ENCODE assay signal across 20 cellular contexts in genomic region chrX:118652717-118653116, GRCh38.
DNase-seq lines count a peak whose midpoint lies in the region; ATAC-seq and TF ChIP-seq lines count a peak whose summit lies in the region.
"Had no signal": no experiment of that assay in that cellular context is flagged by ENCODE, and none has a peak within 500 bp of the region (broad histone marks: within the 10 kb centered on the region; RNA-seq: fewer than 3 reads in every experiment).

No MANE protein-coding gene starts in this region.

- H3K36me3 ChIP-seq in WERI-Rb-1, result no peaks in the 10 kb centered on the region
- H3K36me3 ChIP-seq: BE2C, suprapubic skin had no signal

- TF ChIP-seq CTCF in AG09319 (IDR thresholded peaks at IDR 0.05; ENCODE audit: low read depth, low read length), result no peak
- TF ChIP-seq CTCF in HFFc6 (IDR thresholded peaks at IDR 0.05), result no peak
- TF ChIP-seq CTCF in WERI-Rb-1 (IDR thresholded peaks at IDR 0.05; ENCODE audit: low read depth, low read length), result no peak

- H3K4me1 Mint-ChIP-seq in HFFc6 (ENCODE audit: low read depth), result peaks cover 18% of the 10 kb centered on the region
- H3K4me1 Mint-ChIP-seq in memory B cell, result no peaks in the 10 kb centered on the region

- H3K9me3 Mint-ChIP-seq in HFFc6 (no peaks in the 10 kb centered on the region), memory B cell (no peaks in the 10 kb centered on the region)
- H3K9me3 Mint-ChIP-seq: dendritic cell treated with granulocyte-macrophage colony-stimulating factor and Interleukin-4, amounts not matched to agents 40 ng/mL and 50 ng/mL, for 4 days; natural killer cell treated with Interleukin-12 subunit alpha and Interleukin-12 subunit beta and Interleukin-15 and Interleukin-18, amount 100 ng/mL, for 72 hours had no signal

- no peak for ATAC-seq in memory B cell (ENCODE audit: low read depth)
- ATAC-seq: natural killer cell treated with Interleukin-12 subunit alpha and Interleukin-12 subunit beta and Interleukin-15 and Interleukin-18, amount 100 ng/mL, for 72 hours had no signal

- DNase-seq in AG09319 (ENCODE audit: extremely low read depth, low read depth), result peak; percentile 44
- peak; percentile 8 for DNase-seq in HFFc6
- peak; percentile 1 for DNase-seq in dermis blood vessel endothelial cell
- DNase-seq in memory B cell (ENCODE audit: low spot score in 2 of 2), result no peak
- DNase-seq in HuH-7.5 (ENCODE audit: low spot score), result no peak
- no peak for DNase-seq in NCI-H1105 treated with DMSO at 0.1 percent for 48 hours (lab: John Stamatoyannopoulos, UW)
- no peak for DNase-seq in WERI-Rb-1
- DNase-seq in DMS 273 treated with DMSO at 0.1 percent for 48 hours (lab: John Stamatoyannopoulos, UW), result no peak
- DNase-seq: activated CD4-positive, alpha-beta T cell treated with anti-CD3 and anti-CD28 coated beads, Interleukin-2, amount 50 U/mL, for 48 hours; activated naive CD4-positive, alpha-beta T cell treated with anti-CD3 and anti-CD28 coated beads, Interleukin-2, amount 50 U/mL, for 16 hours; activated T-cell treated with anti-CD3 and anti-CD28 coated beads, Interleukin-2, amount 50 U/mL, for 1 hour; BE2C; islet precursor cell; NCI-H146; stimulated activated CD8-positive, alpha-beta memory T cell treated with anti-CD3 and anti-CD28 coated beads, Interleukin-4, amount 100 ng/mL, for 48 hours had no signal

- no peak overlapping the region for H3K27ac ChIP-seq in WERI-Rb-1
- H3K27ac ChIP-seq: hepatocyte, RWPE1, suprapubic skin had no signal

- H3K27ac Mint-ChIP-seq in HFFc6 (peak overlapping the region; percentile 4; the same call in 1 of the 2 replicates), memory B cell (peak overlapping the region; percentile 67)
- H3K27ac Mint-ChIP-seq: dendritic cell treated with granulocyte-macrophage colony-stimulating factor and Interleukin-4, amounts not matched to agents 40 ng/mL and 50 ng/mL, for 4 days; natural killer cell treated with Interleukin-12 subunit alpha and Interleukin-12 subunit beta and Interleukin-15 and Interleukin-18, amount 100 ng/mL, for 72 hours had no signal

- H3K27me3 Mint-ChIP-seq in HFFc6 (ENCODE audit: insufficient read depth), result no peaks in the 10 kb centered on the region
- H3K27me3 Mint-ChIP-seq in memory B cell, result no peaks in the 10 kb centered on the region
- H3K27me3 Mint-ChIP-seq: dendritic cell treated with granulocyte-macrophage colony-stimulating factor and Interleukin-4, amounts not matched to agents 40 ng/mL and 50 ng/mL, for 4 days; natural killer cell treated with Interleukin-12 subunit alpha and Interleukin-12 subunit beta and Interleukin-15 and Interleukin-18, amount 100 ng/mL, for 72 hours had no signal

- no peak overlapping the region for H3K4me3 ChIP-seq in WERI-Rb-1 (ENCODE audit: low read depth, low read length)
- H3K4me3 ChIP-seq: hepatocyte, suprapubic skin had no signal

- H3K36me3 Mint-ChIP-seq in HFFc6 (ENCODE audit: low read depth), result no peaks in the 10 kb centered on the region
- peaks cover 11% of the 10 kb centered on the region for H3K36me3 Mint-ChIP-seq in memory B cell
- H3K36me3 Mint-ChIP-seq: natural killer cell treated with Interleukin-12 subunit alpha and Interleukin-12 subunit beta and Interleukin-15 and Interleukin-18, amount 100 ng/mL, for 72 hours had no signal

- H3K9me3 ChIP-seq in WERI-Rb-1 (ENCODE audit: severe bottlenecking), result no peaks in the 10 kb centered on the region
- H3K9me3 ChIP-seq: BE2C, suprapubic skin had no signal

- no peaks in the 10 kb centered on the region for H3K27me3 ChIP-seq in WERI-Rb-1 (ENCODE audit: insufficient read depth, low read depth, severe bottlenecking)
- H3K27me3 ChIP-seq: BE2C, hepatocyte, suprapubic skin had no signal

- H3K4me3 Mint-ChIP-seq in HFFc6, result no peak overlapping the region
- no peak overlapping the region for H3K4me3 Mint-ChIP-seq in memory B cell
- H3K4me3 Mint-ChIP-seq: dendritic cell treated with granulocyte-macrophage colony-stimulating factor and Interleukin-4, amounts not matched to agents 40 ng/mL and 50 ng/mL, for 4 days; natural killer cell treated with Interleukin-12 subunit alpha and Interleukin-12 subunit beta and Interleukin-15 and Interleukin-18, amount 100 ng/mL, for 72 hours had no signal

Comparison
In these comparisons a context has a peak if more than half of its experiments do, and no peak if none do; other contexts are left out.
1. DNase-seq: peak in AG09319 (single experiment), HFFc6 (single experiment) and dermis blood vessel endothelial cell (single experiment); none in memory B cell (0 of 2), HuH-7.5 (single experiment), NCI-H1105 treated with DMSO at 0.1 percent for 48 hours (single experiment), WERI-Rb-1 (single experiment) and DMS 273 treated with DMSO at 0.1 percent for 48 hours (single experiment).